In the genomic region with DNA sequence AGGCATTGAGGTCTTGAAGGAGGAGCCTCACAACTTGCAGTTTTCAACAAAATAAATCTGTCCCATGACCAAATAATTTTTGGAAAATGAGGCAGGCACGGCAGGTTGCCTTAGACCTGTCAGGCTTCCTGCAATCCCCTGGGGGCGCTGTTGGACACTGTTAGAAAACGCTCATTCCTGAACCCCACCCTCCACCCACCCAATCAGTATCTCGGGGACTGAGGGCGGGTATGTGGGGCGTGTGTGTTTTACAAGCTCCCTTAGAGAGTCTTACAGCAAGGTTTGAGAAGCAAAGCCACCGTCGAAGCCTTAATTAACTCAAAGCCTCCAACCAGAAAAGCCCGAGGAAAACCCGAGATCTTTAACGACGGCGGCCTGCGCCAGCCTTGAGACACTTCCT, we compare ENCODE assay signal across 9 cellular contexts.
A peak's percentile ranks its signal among the peaks of the same experiment; 100 is the strongest.
DNase-seq lines count a peak whose midpoint lies in the region; ATAC-seq and TF ChIP-seq lines count a peak whose summit lies in the region.
"Had no signal": no experiment of that assay in that cellular context is flagged by ENCODE, and none has a peak within 500 bp of the region (broad histone marks: within the 10 kb centered on the region; RNA-seq: fewer than 3 reads in every experiment).

No MANE protein-coding gene starts in this region.

- in situ Hi-C loops in KBM-7 (cut with MboI; ENCODE audit: low pct_unique_long_range_greater_than_20kb, low sequenced_read_pairs): no loop called here

- H3K9me3 ChIP-seq in neutrophil (no peaks in the 10 kb centered on the region), uterus (no peaks in the 10 kb centered on the region)

- H3K36me3 ChIP-seq in neutrophil (peaks cover 87% of the 10 kb centered on the region), uterus (no peaks in the 10 kb centered on the region)

- TF ChIP-seq POLR2A in uterus (IDR thresholded peaks at IDR 0.05): no peak

- DNase-seq in GM10266 (ENCODE audit: extremely low spot score): no peak
- peak; percentile 36 for DNase-seq in KBM-7
- DNase-seq in caudate nucleus (lab: John Stamatoyannopoulos, UW): peak in 49 of 61 donors; percentile 10 to 93 (median 68)
- DNase-seq in uterus: no peak
- no peak for DNase-seq in NOMO-1 treated with DMSO at 0.1 percent for 48 hours (lab: John Stamatoyannopoulos, UW; ENCODE audit: unreplicated experiment)
- DNase-seq: SW 1271 had no signal

- no peaks in the 10 kb centered on the region for H3K27me3 ChIP-seq in neutrophil
- no peaks in the 10 kb centered on the region for H3K27me3 ChIP-seq in uterus

- H3K27ac ChIP-seq in caudate nucleus (ENCODE audit: low read depth, low read length) (peak overlapping the region; percentile 58), neutrophil (peak overlapping the region; percentile 49), uterus (no peak overlapping the region)

- intact Hi-C loops in uterus (cut with DNase I; ENCODE audit: low total_unique reads): no loop called here

- H3K4me1 ChIP-seq in neutrophil (ENCODE audit: control insufficient read depth in 1 of 2, insufficient read depth in 1 of 2, low read depth in 1 of 2, low read length in 1 of 2) (no peaks in the 10 kb centered on the region), uterus (no peaks in the 10 kb centered on the region)

- ATAC-seq in HG02840 (IDR thresholded peaks at IDR 0.05; ENCODE audit: low FRiP score, unreplicated experiment): no peak
- ATAC-seq in HG03159 (IDR thresholded peaks at IDR 0.05; ENCODE audit: unreplicated experiment): no peak

- TF ChIP-seq CTCF in GM10266 (IDR thresholded peaks at IDR 0.05; ENCODE audit: control insufficient read depth, insufficient read depth, low read depth, missing control alignments): peak; percentile 16
- TF ChIP-seq CTCF in neutrophil (IDR thresholded peaks at IDR 0.05): peak; percentile 20
- TF ChIP-seq CTCF in uterus (IDR thresholded peaks at IDR 0.05): no peak

- H3K4me3 ChIP-seq in neutrophil (ENCODE audit: low read depth in 1 of 2, low read length in 1 of 2): no peak overlapping the region
- no peak overlapping the region for H3K4me3 ChIP-seq in uterus

Comparison
In these comparisons a context has a peak if more than half of its experiments do, and no peak if none do; other contexts are left out.
1. DNase-seq: peak in KBM-7 (single experiment) and caudate nucleus (49 of 61); none in GM10266 (single experiment), uterus (0 of 2) and NOMO-1 treated with DMSO at 0.1 percent for 48 hours (single experiment).
2. CTCF ChIP-seq: peak in GM10266 (single experiment) and neutrophil (single experiment); none in uterus (0 of 4).
3. H3K27ac ChIP-seq: peak in caudate nucleus (single experiment) and neutrophil (single experiment); none in uterus (0 of 2).